In the genomic region with DNA sequence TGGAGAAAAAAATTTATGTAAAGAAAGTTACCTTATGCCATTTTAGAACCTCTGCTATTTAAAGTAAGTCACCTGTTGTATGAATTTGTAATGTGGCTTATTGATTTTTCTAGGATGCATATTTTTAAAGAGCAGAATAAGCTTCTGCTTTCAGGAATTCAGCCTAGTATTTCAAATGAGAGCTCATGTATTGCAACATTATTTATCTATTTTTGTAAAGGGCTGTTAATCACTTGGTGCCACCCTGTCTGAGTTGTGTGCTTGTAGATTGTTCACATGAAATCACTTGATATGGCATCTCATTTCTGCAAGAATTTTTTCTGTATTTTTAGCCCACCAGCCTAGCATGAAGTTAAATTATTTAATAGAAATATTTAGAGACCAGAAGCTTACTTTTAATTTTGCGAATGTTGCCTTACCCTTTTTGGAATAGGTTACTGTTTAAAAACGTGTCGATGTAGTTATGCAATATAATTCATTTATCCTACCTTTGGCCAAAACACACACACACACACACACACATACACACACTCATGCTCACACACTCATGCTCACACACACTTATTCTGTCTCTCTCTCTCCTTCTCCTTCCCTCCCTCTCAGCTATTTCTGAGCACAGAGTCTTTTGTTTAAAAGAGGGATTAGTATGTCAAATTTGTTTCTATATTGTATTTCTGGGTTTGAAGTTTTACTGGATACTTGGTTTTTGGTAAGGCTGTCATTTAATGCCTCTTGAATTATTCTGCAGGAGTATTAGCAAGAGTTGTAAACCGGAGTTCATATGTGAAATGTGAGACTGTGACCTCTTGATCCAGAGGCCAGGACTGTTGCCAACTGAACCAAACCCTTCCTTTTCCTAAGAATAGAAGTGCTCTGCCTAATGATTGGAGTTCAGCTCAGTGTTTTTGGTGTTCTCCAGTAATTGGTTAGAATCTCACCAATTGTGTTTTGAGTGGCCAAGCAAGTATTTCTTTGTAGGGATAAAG, we compare ENCODE assay signal across 12 cellular contexts. TPM values are rescaled to one million over a fixed set of nuclear protein-coding genes. Genes with fewer than 3 reads are reported as not detected.
DNase-seq lines count a peak whose midpoint lies in the region; ATAC-seq and TF ChIP-seq lines count a peak whose summit lies in the region.
"Had no signal": no experiment of that assay in that cellular context is flagged by ENCODE, and none has a peak within 500 bp of the region (broad histone marks: within the 10 kb centered on the region; RNA-seq: fewer than 3 reads in every experiment).

No MANE protein-coding gene starts in this region.

- no peak overlapping the region for H3K4me3 ChIP-seq in foreskin fibroblast (ENCODE audit: low read depth in 1 of 2, low read length in 2 of 2)
- H3K4me3 ChIP-seq in trophoblast cell (ENCODE audit: low read depth, low read length) = no peak overlapping the region

- no peak overlapping the region for H4K8ac ChIP-seq in trophoblast cell (ENCODE audit: low read depth, low read length)

- H3K18ac ChIP-seq in trophoblast cell (ENCODE audit: low read length) = no peak overlapping the region

- H2AFZ ChIP-seq in trophoblast cell (ENCODE audit: insufficient read depth, low read length, poor library complexity) = no peak overlapping the region

- H3K4me1 ChIP-seq in trophoblast cell (ENCODE audit: control insufficient read depth in 1 of 2, insufficient read depth in 2 of 2, low read length in 2 of 2) = peaks cover 2% of the 10 kb centered on the region in 2 experiments

- H2BK5ac ChIP-seq in trophoblast cell (ENCODE audit: low read depth, low read length, poor library complexity) = no peak overlapping the region

- no peak overlapping the region for H2BK12ac ChIP-seq in trophoblast cell (ENCODE audit: low read length)

- H3K9me3 ChIP-seq in trophoblast cell (ENCODE audit: insufficient read depth, low read depth, low read length) = no peaks in the 10 kb centered on the region

- peaks cover 9% of the 10 kb centered on the region for H3K79me2 ChIP-seq in trophoblast cell (ENCODE audit: control insufficient read depth, insufficient read depth, low read length, poor library complexity)

- no peak overlapping the region for H4K12ac ChIP-seq in trophoblast cell (ENCODE audit: low read depth, low read length)

- peak overlapping the region; percentile 21 for H3K4ac ChIP-seq in trophoblast cell (ENCODE audit: low read depth, low read length)

- DNase-seq in Ammon's horn (ENCODE audit: low spot score) (peak; percentile 5), RPMI7951 (ENCODE audit: low read depth) (peak; percentile 58), foreskin fibroblast (peak; percentile 77 to 90), trophoblast cell (no peak), nucleus accumbens (lab: John Stamatoyannopoulos, UW) (no peak), NCI-H1436 (lab: John Stamatoyannopoulos, UW) (no peak)
- DNase-seq in activated T-cell treated with anti-CD3 and anti-CD28 coated beads, Interleukin-2, amount 50 U/mL, for 48 hours = no peak
- DNase-seq: activated CD4-positive, alpha-beta T cell treated with anti-CD3 and anti-CD28 coated beads for 36 hours; CD4-positive, alpha-beta T cell; KBM-7; stimulated activated CD4-positive, alpha-beta T cell treated with anti-CD3 and anti-CD28 coated beads, Interleukin-15, amount 100 ng/mL, for 24 hours had no signal

- H3K36me3 ChIP-seq in trophoblast cell (ENCODE audit: control insufficient read depth in 1 of 2, insufficient read depth in 2 of 2, low read length in 2 of 2) = peaks cover 0 to 2% of the 10 kb centered on the region in 2 experiments

- H3K4me2 ChIP-seq in trophoblast cell (ENCODE audit: low read length) = no peak overlapping the region

- H2AK5ac ChIP-seq in trophoblast cell (ENCODE audit: low read length) = no peak overlapping the region

- TF ChIP-seq CTCF in foreskin fibroblast (IDR thresholded peaks at IDR 0.05; ENCODE audit: low read depth, low read length) = no peak

- no peaks in the 10 kb centered on the region for H3K79me1 ChIP-seq in trophoblast cell (ENCODE audit: low read length)

- H4K91ac ChIP-seq in trophoblast cell (ENCODE audit: low read depth, low read length) = no peak overlapping the region

- H2BK120ac ChIP-seq in trophoblast cell (ENCODE audit: insufficient read depth, low read length, poor library complexity) = no peak overlapping the region

- no CpG with 5 or more reads among the region's 4 CpGs for WGBS in trophoblast cell (ENCODE audit: extremely low coverage, insufficient coverage, insufficient read length)

- no peaks in the 10 kb centered on the region for H3K27me3 ChIP-seq in trophoblast cell (ENCODE audit: insufficient read depth, low read length)

- H3K9ac ChIP-seq in trophoblast cell (ENCODE audit: low read length) = no peak overlapping the region

- H3K14ac ChIP-seq in trophoblast cell (ENCODE audit: low read length) = no peak overlapping the region

- no peak overlapping the region for H3K23ac ChIP-seq in trophoblast cell (ENCODE audit: low read length)

- no peak overlapping the region for H3K27ac ChIP-seq in trophoblast cell (ENCODE audit: low read depth, low read length)

- ATAC-seq in HG02798 (IDR thresholded peaks at IDR 0.05; ENCODE audit: poor library complexity, unreplicated experiment) = no peak
- ATAC-seq: activated CD4-positive, alpha-beta T cell treated with anti-CD3 and anti-CD28 coated beads for 36 hours had no signal

RNA-seq across cellular contexts. Expression of a gene that starts 34.4 kb away (rescaled TPM):
- 55.1 and 72.7 TPM in 2 replicates for total RNA-seq in RPMI7951 (2014; rRNA removed; shearing (Covaris generic))
- 127 and 130 TPM in 2 replicates for polyA plus RNA-seq in trophoblast cell (2013)

Comparison
In these comparisons a context has a peak if more than half of its experiments do, and no peak if none do; other contexts are left out.
1. DNase-seq: peak in Ammon's horn (single experiment), RPMI7951 (single experiment) and foreskin fibroblast (2 of 2); none in trophoblast cell (0 of 2), nucleus accumbens (0 of 56), NCI-H1436 (single experiment) and activated T-cell treated with anti-CD3 and anti-CD28 coated beads, Interleukin-2, amount 50 U/mL, for 48 hours (0 of 2).